Comparison of ENCODE assay signal across 2 cellular contexts in genomic region chr6:15113587-15113986, GRCh38.
TF ChIP-seq lines count a peak whose summit lies in the region.

No MANE protein-coding gene starts in this region.

TF ChIP-seq in GM23338, 12 proteins besides CTCF, POLR2A, EP300 and RAD21 (continued from another document):
- TF ChIP-seq ZNF462 (CRISPR knock-in tag; IDR thresholded peaks at IDR 0.05) (no peak), ZNF331 (CRISPR knock-in tag; IDR thresholded peaks at IDR 0.05; ENCODE audit: low read depth) (no peak)

TF ChIP-seq in K562, 482 proteins besides CTCF, POLR2A, EP300 and RAD21 (continued from another document):
- TF ChIP-seq PBX2 (CRISPR knock-in tag; IDR thresholded peaks at IDR 0.05; ENCODE audit: low read depth) (no peak), PBX2 (tag; conservative IDR thresholded peaks at IDR 0.05; ENCODE audit: low read depth) (no peak), MAFG (tag; conservative IDR thresholded peaks at IDR 0.05) (0 out of 2 replicates have a peak, but pooled peaks have one; percentile 20), DMBX1 (CRISPR knock-in tag; IDR thresholded peaks at IDR 0.05; ENCODE audit: borderline replicate concordance) (no peak), ARID4B (CRISPR knock-in tag; IDR thresholded peaks at IDR 0.05) (no peak), TRIM25 (IDR thresholded peaks at IDR 0.05; ENCODE audit: borderline replicate concordance) (no peak)
